Comparison of ENCODE assay signal across 1 cellular context in the genomic region with DNA sequence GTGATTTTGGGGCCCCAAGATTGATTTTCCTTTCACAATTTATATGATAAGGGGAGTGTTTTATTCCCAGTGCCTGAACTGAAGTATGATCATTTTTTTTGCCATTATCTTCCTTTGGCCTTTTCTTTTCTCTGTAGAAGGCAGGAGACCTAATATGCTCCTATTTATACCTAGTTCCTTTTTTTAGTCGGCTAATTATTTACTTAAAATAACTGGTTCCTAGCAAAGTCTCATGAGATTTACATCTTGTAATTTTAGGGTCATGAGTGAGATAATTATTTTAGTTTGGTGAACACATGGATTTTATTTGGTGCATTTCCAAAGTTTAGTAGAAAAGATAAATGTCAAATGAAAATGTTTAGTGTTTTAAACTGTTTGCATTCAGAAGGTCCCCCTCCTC.
TF ChIP-seq lines count a peak whose summit lies in the region.

No MANE protein-coding gene starts in this region.

TF ChIP-seq in GM12878, 131 proteins besides CTCF, POLR2A, EP300 and RAD21:
- TF ChIP-seq IRF3 (IDR thresholded peaks at IDR 0.05) (no peak), MEF2B (IDR thresholded peaks at IDR 0.05; ENCODE audit: partially characterized antibody, poor library complexity, severe bottlenecking) (peak; percentile 60), MTA2 (IDR thresholded peaks at IDR 0.05; ENCODE audit: low read depth) (peak; percentile 51; the same call in 1 of the 2 replicates), SPI1 (IDR thresholded peaks at IDR 0.05; ENCODE audit: borderline replicate concordance, insufficient read depth, low read depth, low read length) (0 out of 2 replicates have a peak, but pooled peaks have one; percentile 13)
